1 cellular context compared by ENCODE assay signal in the genomic region with DNA sequence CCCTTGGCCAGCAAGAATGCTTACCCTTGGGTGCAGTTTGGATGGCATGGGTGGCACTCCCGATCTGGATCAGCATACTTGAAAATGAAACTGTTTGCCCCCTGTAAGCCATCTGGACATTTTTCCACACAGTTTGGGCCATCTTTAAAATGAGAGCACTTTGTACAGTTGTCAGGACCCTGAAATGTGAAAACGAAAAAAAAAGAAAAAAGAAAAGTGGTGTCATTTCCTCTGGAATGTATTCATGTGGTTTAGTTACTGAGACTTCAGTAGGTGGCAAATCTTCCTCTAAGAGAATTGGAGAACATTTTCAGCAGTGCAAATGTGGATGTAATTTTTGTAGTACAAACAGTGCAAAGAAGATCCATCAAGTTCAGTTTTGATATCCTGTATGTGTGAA.
TF ChIP-seq lines count a peak whose summit lies in the region.

No MANE protein-coding gene starts in this region.

TF ChIP-seq in GM23338, 12 proteins besides CTCF, POLR2A, EP300 and RAD21 (continued from another document):
- TF ChIP-seq, protein P1, sequence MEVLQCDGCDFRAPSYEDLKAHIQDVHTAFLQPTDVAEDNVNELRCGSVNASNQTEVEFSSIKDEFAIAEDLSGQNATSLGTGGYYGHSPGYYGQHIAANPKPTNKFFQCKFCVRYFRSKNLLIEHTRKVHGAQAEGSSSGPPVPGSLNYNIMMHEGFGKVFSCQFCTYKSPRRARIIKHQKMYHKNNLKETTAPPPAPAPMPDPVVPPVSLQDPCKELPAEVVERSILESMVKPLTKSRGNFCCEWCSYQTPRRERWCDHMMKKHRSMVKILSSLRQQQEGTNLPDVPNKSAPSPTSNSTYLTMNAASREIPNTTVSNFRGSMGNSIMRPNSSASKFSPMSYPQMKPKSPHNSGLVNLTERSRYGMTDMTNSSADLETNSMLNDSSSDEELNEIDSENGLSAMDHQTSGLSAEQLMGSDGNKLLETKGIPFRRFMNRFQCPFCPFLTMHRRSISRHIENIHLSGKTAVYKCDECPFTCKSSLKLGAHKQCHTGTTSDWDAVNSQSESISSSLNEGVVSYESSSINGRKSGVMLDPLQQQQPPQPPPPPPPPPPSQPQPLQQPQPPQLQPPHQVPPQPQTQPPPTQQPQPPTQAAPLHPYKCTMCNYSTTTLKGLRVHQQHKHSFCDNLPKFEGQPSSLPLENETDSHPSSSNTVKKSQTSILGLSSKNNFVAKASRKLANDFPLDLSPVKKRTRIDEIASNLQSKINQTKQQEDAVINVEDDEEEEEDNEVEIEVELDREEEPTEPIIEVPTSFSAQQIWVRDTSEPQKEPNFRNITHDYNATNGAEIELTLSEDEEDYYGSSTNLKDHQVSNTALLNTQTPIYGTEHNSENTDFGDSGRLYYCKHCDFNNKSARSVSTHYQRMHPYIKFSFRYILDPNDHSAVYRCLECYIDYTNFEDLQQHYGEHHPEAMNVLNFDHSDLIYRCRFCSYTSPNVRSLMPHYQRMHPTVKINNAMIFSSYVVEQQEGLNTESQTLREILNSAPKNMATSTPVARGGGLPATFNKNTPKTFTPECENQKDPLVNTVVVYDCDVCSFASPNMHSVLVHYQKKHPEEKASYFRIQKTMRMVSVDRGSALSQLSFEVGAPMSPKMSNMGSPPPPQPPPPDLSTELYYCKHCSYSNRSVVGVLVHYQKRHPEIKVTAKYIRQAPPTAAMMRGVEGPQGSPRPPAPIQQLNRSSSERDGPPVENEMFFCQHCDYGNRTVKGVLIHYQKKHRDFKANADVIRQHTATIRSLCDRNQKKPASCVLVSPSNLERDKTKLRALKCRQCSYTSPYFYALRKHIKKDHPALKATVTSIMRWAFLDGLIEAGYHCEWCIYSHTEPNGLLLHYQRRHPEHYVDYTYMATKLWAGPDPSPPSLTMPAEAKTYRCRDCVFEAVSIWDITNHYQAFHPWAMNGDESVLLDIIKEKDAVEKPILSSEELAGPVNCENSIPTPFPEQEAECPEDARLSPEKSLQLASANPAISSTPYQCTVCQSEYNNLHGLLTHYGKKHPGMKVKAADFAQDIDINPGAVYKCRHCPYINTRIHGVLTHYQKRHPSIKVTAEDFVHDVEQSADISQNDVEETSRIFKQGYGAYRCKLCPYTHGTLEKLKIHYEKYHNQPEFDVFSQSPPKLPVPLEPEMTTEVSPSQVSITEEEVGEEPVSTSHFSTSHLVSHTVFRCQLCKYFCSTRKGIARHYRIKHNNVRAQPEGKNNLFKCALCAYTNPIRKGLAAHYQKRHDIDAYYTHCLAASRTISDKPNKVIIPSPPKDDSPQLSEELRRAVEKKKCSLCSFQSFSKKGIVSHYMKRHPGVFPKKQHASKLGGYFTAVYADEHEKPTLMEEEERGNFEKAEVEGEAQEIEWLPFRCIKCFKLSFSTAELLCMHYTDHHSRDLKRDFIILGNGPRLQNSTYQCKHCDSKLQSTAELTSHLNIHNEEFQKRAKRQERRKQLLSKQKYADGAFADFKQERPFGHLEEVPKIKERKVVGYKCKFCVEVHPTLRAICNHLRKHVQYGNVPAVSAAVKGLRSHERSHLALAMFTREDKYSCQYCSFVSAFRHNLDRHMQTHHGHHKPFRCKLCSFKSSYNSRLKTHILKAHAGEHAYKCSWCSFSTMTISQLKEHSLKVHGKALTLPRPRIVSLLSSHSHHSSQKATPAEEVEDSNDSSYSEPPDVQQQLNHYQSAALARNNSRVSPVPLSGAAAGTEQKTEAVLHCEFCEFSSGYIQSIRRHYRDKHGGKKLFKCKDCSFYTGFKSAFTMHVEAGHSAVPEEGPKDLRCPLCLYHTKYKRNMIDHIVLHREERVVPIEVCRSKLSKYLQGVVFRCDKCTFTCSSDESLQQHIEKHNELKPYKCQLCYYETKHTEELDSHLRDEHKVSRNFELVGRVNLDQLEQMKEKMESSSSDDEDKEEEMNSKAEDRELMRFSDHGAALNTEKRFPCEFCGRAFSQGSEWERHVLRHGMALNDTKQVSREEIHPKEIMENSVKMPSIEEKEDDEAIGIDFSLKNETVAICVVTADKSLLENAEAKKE (CRISPR knock-in tag; IDR thresholded peaks at IDR 0.05): no peak
- no peak for TF ChIP-seq ZNF114 (CRISPR knock-in tag; IDR thresholded peaks at IDR 0.05)
- no peak for TF ChIP-seq EZH2phosphoT487 (IDR thresholded peaks at IDR 0.05; ENCODE audit: unreplicated experiment)
TF ChIP-seq in GM23338: peak in this region for 0.
